Comparison of ENCODE assay signal across 17 cellular contexts in the genomic region with DNA sequence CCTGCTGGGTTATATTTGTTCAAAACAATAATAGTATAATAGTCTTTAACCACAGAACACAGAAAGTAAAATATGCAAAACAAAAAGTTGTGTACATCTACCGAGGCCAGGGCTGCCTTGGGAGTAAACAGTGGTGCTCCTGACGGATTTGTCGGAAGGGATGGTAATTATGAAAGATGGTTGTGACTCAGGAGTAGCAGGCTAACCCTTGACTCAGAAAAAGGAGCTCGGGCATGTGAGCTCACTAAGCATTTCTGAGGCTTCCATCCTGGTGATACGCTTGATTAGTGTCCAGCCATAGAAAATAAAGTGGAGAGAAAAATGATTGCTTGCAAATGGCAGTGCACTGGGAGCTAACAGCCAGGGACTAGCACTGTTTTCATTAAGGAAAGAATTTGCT. TPM values are rescaled to one million over a fixed set of nuclear protein-coding genes. Genes with fewer than 3 reads are reported as not detected.
DNase-seq lines count a peak whose midpoint lies in the region; ATAC-seq and TF ChIP-seq lines count a peak whose summit lies in the region.
"Had no signal": no experiment of that assay in that cellular context is flagged by ENCODE, and none has a peak within 500 bp of the region (broad histone marks: within the 10 kb centered on the region; RNA-seq: fewer than 3 reads in every experiment).

No MANE protein-coding gene starts in this region.

- H3K4me1 ChIP-seq in breast epithelium, result no peaks in the 10 kb centered on the region

- POLR2A ChIA-PET in MCF 10A (lab: Yijun Ruan, JAX), result no interaction called here

- BruUV-seq in MCF 10A (replicated peaks; lab: Mats Ljungman, UMichigan), result no TSS peak

- H3K27ac ChIP-seq in breast epithelium, result no peak overlapping the region
- H3K27ac ChIP-seq: 22Rv1 had no signal

- CTCF ChIA-PET in MCF 10A (lab: Yijun Ruan, JAX), result interaction anchor here (0.7 to 0.9 kb wide), 3 partner anchors 8 to 98 kb away, joined by 3 to 5 read pairs (median 3); no protein-coding TSS in a partner anchor

- no peaks in the 10 kb centered on the region for H3K9me3 ChIP-seq in breast epithelium

- in situ Hi-C loops in astrocyte of the spinal cord (cut with HindIII; ENCODE audit: low sequenced_read_pairs), result no loop called here

- no peaks in the 10 kb centered on the region for H3K27me3 Mint-ChIP-seq in MCF 10A (ENCODE audit: insufficient read depth, unreplicated experiment)

- TF ChIP-seq CTCF in MCF 10A (IDR thresholded peaks at IDR 0.05; ENCODE audit: unreplicated experiment) (no peak), breast epithelium (IDR thresholded peaks at IDR 0.05) (no peak), astrocyte of the spinal cord (IDR thresholded peaks at IDR 0.05; ENCODE audit: low read depth, low read length) (no peak)

- H3K27ac Mint-ChIP-seq in MCF 10A (ENCODE audit: low read depth, unreplicated experiment), result no peak overlapping the region
- H3K27ac Mint-ChIP-seq: CD14-positive monocyte, GM23338 had no signal

- no peak for ATAC-seq in HG02973 (IDR thresholded peaks at IDR 0.05; ENCODE audit: unreplicated experiment)
- ATAC-seq: GM23338 had no signal

- DNase-seq in MCF 10A (ENCODE audit: unreplicated experiment) (peak; percentile 10), breast epithelium (ENCODE audit: low spot score in 2 of 2) (no peak), astrocyte of the spinal cord (ENCODE audit: low read depth, low spot score) (peak; percentile 25), glomerular visceral epithelial cell (ENCODE audit: extremely low spot score) (peak; percentile 0), COLO829 (ENCODE audit: low spot score) (no peak), kidney glomerular epithelial cell (lab: John Stamatoyannopoulos, UW) (no peak)
- DNase-seq in activated CD8-positive, alpha-beta memory T cell treated with anti-CD3 and anti-CD28 coated beads, Interleukin-2, amount 50 U/mL, for 48 hours, result no peak
- DNase-seq: DMS 273 treated with DMSO at 0.1 percent for 48 hours, DND-41, GDM1, NCI-H1694 treated with DMSO at 0.1 percent for 48 hours, NCI-H510A treated with DMSO at 0.1 percent for 48 hours, NCI-H774 had no signal

- no peaks in the 10 kb centered on the region for H3K4me1 Mint-ChIP-seq in MCF 10A (ENCODE audit: insufficient read depth, unreplicated experiment)
- H3K4me1 Mint-ChIP-seq: CD14-positive monocyte had no signal

- intact Hi-C loops in MCF 10A (cut with micrococcal nuclease), result no loop called here
- intact Hi-C loops in breast epithelium (cut with DNase I; ENCODE audit: low total_unique reads), result no loop called here

- no peak overlapping the region for H3K4me3 Mint-ChIP-seq in MCF 10A (ENCODE audit: unreplicated experiment)
- H3K4me3 Mint-ChIP-seq: GM23338 had no signal

- H3K27me3 ChIP-seq in breast epithelium, result peaks cover 0 to 12% of the 10 kb centered on the region in 2 donors

- TF ChIP-seq POLR2A in breast epithelium (IDR thresholded peaks at IDR 0.05), result no peak

- no peaks in the 10 kb centered on the region for H3K36me3 ChIP-seq in breast epithelium

- no peak overlapping the region for H3K4me3 ChIP-seq in breast epithelium
- no peak overlapping the region for H3K4me3 ChIP-seq in astrocyte of the spinal cord (ENCODE audit: low read depth, low read length)
- H3K4me3 ChIP-seq: GM23338 had no signal

- H3K9me3 Mint-ChIP-seq in MCF 10A (ENCODE audit: unreplicated experiment), result no peaks in the 10 kb centered on the region
- H3K9me3 Mint-ChIP-seq: GM23338 had no signal

- no peaks in the 10 kb centered on the region for H3K36me3 Mint-ChIP-seq in MCF 10A (ENCODE audit: insufficient read depth, unreplicated experiment)
- H3K36me3 Mint-ChIP-seq: CD14-positive monocyte had no signal

RNA-seq across cellular contexts. Expression of a gene that starts 53.2 kb away (rescaled TPM):
- total RNA-seq in MCF 10A (2022) (not detected in 2 replicates), breast epithelium (not detected)
- total RNA-seq: GM23338 had no signal

Comparison
In these comparisons a context has a peak if more than half of its experiments do, and no peak if none do; other contexts are left out.
1. DNase-seq: peak in MCF 10A (single experiment), astrocyte of the spinal cord (single experiment) and glomerular visceral epithelial cell (single experiment); none in breast epithelium (0 of 2), COLO829 (single experiment), kidney glomerular epithelial cell (single experiment) and activated CD8-positive, alpha-beta memory T cell treated with anti-CD3 and anti-CD28 coated beads, Interleukin-2, amount 50 U/mL, for 48 hours (single experiment).